In genomic region chr16:81080233-81080632, GRCh38 we compare ENCODE assay signal across 20 cellular contexts.
"Had no signal": no experiment of that assay in that cellular context is flagged by ENCODE, and none has a peak within 500 bp of the region (broad histone marks: within the 10 kb centered on the region; RNA-seq: fewer than 3 reads in every experiment).

No MANE protein-coding gene starts in this region.

- H3K27ac Mint-ChIP-seq: activated CD4-positive, alpha-beta memory T cell treated with anti-CD3 and anti-CD28 coated beads, Interleukin-2, amount 10 ng/mL, durations not matched to agents 7 days and 5 days; activated CD4-positive, alpha-beta T cell treated with anti-CD3 and anti-CD28 coated beads, Interleukin-2, amount 10 ng/mL, durations not matched to agents 7 days and 5 days; activated naive CD4-positive, alpha-beta T cell treated with anti-CD3 and anti-CD28 coated beads, Interleukin-2, amount 10 ng/mL, durations not matched to agents 7 days and 5 days; activated naive CD8-positive, alpha-beta T cell treated with anti-CD3 and anti-CD28 coated beads for 36 hours; activated T-helper 17 cell treated with anti-CD3 and anti-CD28 coated beads, Interleukin-2, amount 50 U/mL, for 72 hours; T-cell had no signal

- DNase-seq: activated CD4-positive, alpha-beta memory T cell treated with anti-CD3 and anti-CD28 coated beads, Interleukin-2, amount 10 ng/mL, durations not matched to agents 7 days and 5 days; activated CD4-positive, alpha-beta T cell treated with anti-CD3 and anti-CD28 coated beads, Interleukin-2, amount 10 ng/mL, durations not matched to agents 7 days and 5 days; activated CD4-positive, CD25-positive, alpha-beta regulatory T cell; activated gamma-delta T cell treated with Interleukin-2 at 50 U/mL for 16 hours; activated naive CD4-positive, alpha-beta T cell treated with anti-CD3 and anti-CD28 coated beads, Interleukin-2, amount 10 ng/mL, durations not matched to agents 7 days and 5 days; activated naive CD8-positive, alpha-beta T cell treated with anti-CD3 and anti-CD28 coated beads for 36 hours; activated T-cell treated with anti-CD3 and anti-CD28 coated beads for 4 hours; activated T-cell treated with anti-CD3 and anti-CD28 coated beads, Interleukin-2, amount 50 U/mL, for 48 hours; NCI-H1092; NCI-H1417; NCI-H1930; NCI-H2171; NCI-H2227 treated with DMSO at 0.1 percent for 48 hours; NCI-H526; NCI-H774; SIG-M5; T-cell; T-helper 2 cell had no signal

- H3K9me3 Mint-ChIP-seq: activated CD4-positive, alpha-beta memory T cell treated with anti-CD3 and anti-CD28 coated beads, Interleukin-2, amount 10 ng/mL, durations not matched to agents 7 days and 5 days; activated CD4-positive, alpha-beta T cell treated with anti-CD3 and anti-CD28 coated beads, Interleukin-2, amount 10 ng/mL, durations not matched to agents 7 days and 5 days; activated naive CD4-positive, alpha-beta T cell treated with anti-CD3 and anti-CD28 coated beads, Interleukin-2, amount 10 ng/mL, durations not matched to agents 7 days and 5 days; activated naive CD8-positive, alpha-beta T cell treated with anti-CD3 and anti-CD28 coated beads for 36 hours; activated T-helper 17 cell treated with anti-CD3 and anti-CD28 coated beads, Interleukin-2, amount 50 U/mL, for 72 hours; IgD-negative memory B cell; T-cell had no signal

- H3K36me3 Mint-ChIP-seq: activated naive CD4-positive, alpha-beta T cell treated with anti-CD3 and anti-CD28 coated beads, Interleukin-2, amount 10 ng/mL, durations not matched to agents 7 days and 5 days; activated naive CD8-positive, alpha-beta T cell treated with anti-CD3 and anti-CD28 coated beads for 36 hours; IgD-negative memory B cell; T-cell had no signal

- H3K4me3 Mint-ChIP-seq: activated CD4-positive, alpha-beta memory T cell treated with anti-CD3 and anti-CD28 coated beads, Interleukin-2, amount 10 ng/mL, durations not matched to agents 7 days and 5 days; activated CD4-positive, alpha-beta T cell treated with anti-CD3 and anti-CD28 coated beads, Interleukin-2, amount 10 ng/mL, durations not matched to agents 7 days and 5 days; activated naive CD4-positive, alpha-beta T cell treated with anti-CD3 and anti-CD28 coated beads, Interleukin-2, amount 10 ng/mL, durations not matched to agents 7 days and 5 days; activated naive CD8-positive, alpha-beta T cell treated with anti-CD3 and anti-CD28 coated beads for 36 hours; activated T-helper 17 cell treated with anti-CD3 and anti-CD28 coated beads, Interleukin-2, amount 50 U/mL, for 72 hours; T-cell had no signal

- ATAC-seq: activated T-helper 17 cell treated with anti-CD3 and anti-CD28 coated beads, Interleukin-2, amount 50 U/mL, for 72 hours; T-cell had no signal

- H3K27me3 Mint-ChIP-seq: activated CD4-positive, alpha-beta memory T cell treated with anti-CD3 and anti-CD28 coated beads, Interleukin-2, amount 10 ng/mL, durations not matched to agents 7 days and 5 days; activated CD4-positive, alpha-beta T cell treated with anti-CD3 and anti-CD28 coated beads, Interleukin-2, amount 10 ng/mL, durations not matched to agents 7 days and 5 days; activated naive CD4-positive, alpha-beta T cell treated with anti-CD3 and anti-CD28 coated beads, Interleukin-2, amount 10 ng/mL, durations not matched to agents 7 days and 5 days; activated naive CD8-positive, alpha-beta T cell treated with anti-CD3 and anti-CD28 coated beads for 36 hours; activated T-helper 17 cell treated with anti-CD3 and anti-CD28 coated beads, Interleukin-2, amount 50 U/mL, for 72 hours; IgD-negative memory B cell; T-cell had no signal

- H3K4me1 Mint-ChIP-seq: activated naive CD8-positive, alpha-beta T cell treated with anti-CD3 and anti-CD28 coated beads for 36 hours; activated T-helper 17 cell treated with anti-CD3 and anti-CD28 coated beads, Interleukin-2, amount 50 U/mL, for 72 hours had no signal
